Comparison of ENCODE assay signal across 8 cellular contexts in the genomic region with DNA sequence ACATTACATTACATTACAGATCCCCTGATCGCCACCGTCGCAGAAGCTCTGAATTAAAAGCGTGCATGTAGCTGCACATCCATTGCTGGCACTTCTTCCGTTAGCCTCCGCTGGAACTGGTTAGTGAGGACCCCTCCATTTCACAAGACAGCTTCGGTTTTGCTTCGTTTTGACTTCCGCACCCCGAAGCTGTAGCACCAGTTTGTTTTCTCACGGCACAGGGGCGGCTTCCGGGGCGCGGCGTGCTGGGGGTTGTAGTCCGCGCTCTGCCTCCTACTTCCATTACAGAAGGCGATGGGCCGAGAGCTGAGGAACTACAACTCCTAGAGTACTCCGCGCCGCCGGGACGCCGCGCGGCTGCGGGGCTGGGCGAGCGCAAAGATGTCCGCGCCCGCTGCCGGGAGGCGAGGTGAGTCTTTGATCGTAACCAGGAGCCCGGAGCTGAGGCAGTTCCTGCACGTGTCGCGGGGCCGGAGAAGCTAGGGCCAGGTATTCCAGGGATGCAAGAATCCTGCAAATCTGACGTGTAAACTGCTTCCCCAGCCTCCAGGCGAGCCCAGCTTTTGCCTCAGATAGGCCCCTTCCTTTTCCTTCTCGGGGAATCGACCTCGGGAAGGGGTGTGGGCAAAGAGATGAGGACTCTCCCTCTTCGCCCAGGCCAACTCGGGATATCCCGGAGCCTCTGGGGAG. TPM values are rescaled to one million over a fixed set of nuclear protein-coding genes. Genes with fewer than 3 reads are reported as not detected.
DNase-seq lines count a peak whose midpoint lies in the region; ATAC-seq and TF ChIP-seq lines count a peak whose summit lies in the region.

A gene (plus strand): TSS at position 352 of the 690 bp plus-strand sequence. CDS start 387 bp downstream, outside the sequence.

- H3K27ac Mint-ChIP-seq in activated naive CD4-positive, alpha-beta T cell treated with anti-CD3 and anti-CD28 coated beads, Interleukin-2, amount 50 U/mL, for 72 hours = peak within 1 kb of the TSS; percentile 94 to 99

- WGBS in testis, 2 donors = 0 to 2% methylated on average over 24 to 50 of the region's 50 CpGs

- DNase-seq in GM04503 (ENCODE audit: low read depth) (peak; percentile 78), HFF-Myc (ENCODE audit: extremely low read depth, low read depth) (peak; percentile 76), NB4 (ENCODE audit: low read depth) (peak; percentile 98), glomerular endothelial cell (ENCODE audit: extremely low read depth, low read depth, low spot score) (no peak), omental fat pad (ENCODE audit: low spot score) (peak; percentile 75), testis (peak; percentile 98)
- DNase-seq in activated naive CD4-positive, alpha-beta T cell treated with anti-CD3 and anti-CD28 coated beads, Interleukin-2, amount 50 U/mL, for 72 hours (ENCODE audit: low spot score in 2 of 2) = peak; percentile 87 to 92

- TF ChIP-seq CTCF in HFF-Myc (IDR thresholded peaks at IDR 0.05; ENCODE audit: low read depth, low read length, missing control alignments) (no peak), NB4 (IDR thresholded peaks at IDR 0.05; ENCODE audit: low read depth, low read length) (no peak), omental fat pad (IDR thresholded peaks at IDR 0.05) (no peak), testis (IDR thresholded peaks at IDR 0.05) (no peak)

- peak within 1 kb of the TSS; percentile 77 for H3K4me3 ChIP-seq in HFF-Myc (replicated peaks; ENCODE audit: low read depth, low read length)
- H3K4me3 ChIP-seq in NB4 (ENCODE audit: low read depth, low read length) = peak within 1 kb of the TSS; percentile 99
- H3K4me3 ChIP-seq in testis = peak within 1 kb of the TSS; percentile 75 to 86

- H3K4me1 ChIP-seq in testis = peaks cover 20% of the 10 kb centered on the region

- peak within 1 kb of the TSS; percentile 5 to 65 for H3K27ac ChIP-seq in testis

- ATAC-seq in SK-N-SH treated with all-trans-retinoic acid at 6 μM for 48 hours = peak; percentile 98
- ATAC-seq in activated naive CD4-positive, alpha-beta T cell treated with anti-CD3 and anti-CD28 coated beads, Interleukin-2, amount 50 U/mL, for 72 hours = peak; percentile 91 to 99
- peak; percentile 96 for ATAC-seq in omental fat pad (ENCODE audit: low FRiP score)

- no peaks in the 10 kb centered on the region for H3K36me3 ChIP-seq in testis (ENCODE audit: low read depth, missing control alignments)

- intact Hi-C loops in testis (cut with DNase I; ENCODE audit: low total_unique reads) = loop anchor here (5.0 kb wide), 1 partner anchor 250 kb away; no protein-coding TSS in a partner anchor

- H3K9me3 Mint-ChIP-seq in activated naive CD4-positive, alpha-beta T cell treated with anti-CD3 and anti-CD28 coated beads, Interleukin-2, amount 50 U/mL, for 72 hours = no peaks in the 10 kb centered on the region

- H3K36me3 Mint-ChIP-seq in activated naive CD4-positive, alpha-beta T cell treated with anti-CD3 and anti-CD28 coated beads, Interleukin-2, amount 50 U/mL, for 72 hours = peaks cover 46 to 50% of the 10 kb centered on the region in 2 donors

- no peaks in the 10 kb centered on the region for H3K9me3 ChIP-seq in testis

- TF ChIP-seq POLR2A in NB4 (IDR thresholded peaks at IDR 0.05; ENCODE audit: extremely low read depth, insufficient read length) (peak; percentile 32), testis (IDR thresholded peaks at IDR 0.05) (no peak)

- no peaks in the 10 kb centered on the region for H3K27me3 ChIP-seq in testis

TF ChIP-seq in SK-N-SH treated with all-trans-retinoic acid at 6 μM for 48 hours, 23 proteins besides CTCF, POLR2A, EP300 and RAD21:
- TF ChIP-seq ZNF8 (CRISPR knock-in tag; IDR thresholded peaks at IDR 0.05) (no peak), RARB (CRISPR knock-in tag; IDR thresholded peaks at IDR 0.05) (no peak), PPARA (CRISPR knock-in tag; IDR thresholded peaks at IDR 0.05; ENCODE audit: borderline replicate concordance) (no peak), ZNF70 (CRISPR knock-in tag; IDR thresholded peaks at IDR 0.05) (no peak), TCF4 (CRISPR knock-in tag; IDR thresholded peaks at IDR 0.05; ENCODE audit: borderline replicate concordance) (no peak), ZFP3 (CRISPR knock-in tag; IDR thresholded peaks at IDR 0.05) (no peak), TOX (CRISPR knock-in tag; IDR thresholded peaks at IDR 0.05; ENCODE audit: borderline replicate concordance) (no peak), BACH2 (CRISPR knock-in tag; IDR thresholded peaks at IDR 0.05; ENCODE audit: borderline replicate concordance) (no peak)

RNA-seq across cellular contexts. Expression of the gene that starts here (rescaled TPM):
- total RNA-seq in activated naive CD4-positive, alpha-beta T cell treated with anti-CD3 and anti-CD28 coated beads, Interleukin-2, amount 50 U/mL, for 72 hours = 10 to 100 TPM; 36.8 to 63.7 TPM
- total RNA-seq in glomerular endothelial cell (30.6 and 32.8 TPM in 2 replicates), omental fat pad (10 to 100 TPM; 19.5 to 32.0 (median 24.1) TPM), testis (10 to 100 TPM; 29.1 to 33.4 TPM)
- 16.8 TPM for polyA plus RNA-seq in testis (ENCODE audit: insufficient read depth, low read depth, low replicate concordance)
